7 cellular contexts compared by ENCODE assay signal in the genomic region with DNA sequence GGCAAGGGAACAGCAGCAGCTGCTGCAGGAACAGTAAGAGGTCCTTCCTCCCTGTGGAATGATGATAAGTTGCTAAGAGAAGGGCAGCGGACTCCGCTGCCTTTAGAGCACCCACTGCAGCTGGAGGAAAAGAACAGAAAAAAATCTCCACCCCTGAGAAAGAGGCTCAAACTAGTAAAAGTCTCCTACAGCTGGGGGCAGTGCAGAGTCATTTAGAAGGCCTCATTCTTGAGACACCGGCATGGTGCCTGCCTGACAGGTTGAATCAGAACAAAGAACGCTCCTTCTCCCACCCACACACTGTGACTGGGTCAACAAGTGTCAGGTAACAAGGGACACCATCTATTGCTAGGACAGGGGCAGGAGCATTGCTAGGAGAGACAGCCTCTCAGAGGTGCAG.
DNase-seq lines count a peak whose midpoint lies in the region; ATAC-seq and TF ChIP-seq lines count a peak whose summit lies in the region.

No MANE protein-coding gene starts in this region.

- DNase-seq in GM12864 (ENCODE audit: low read depth) (no peak), KBM-7 (peak; percentile 37), astrocyte of the cerebellum (ENCODE audit: low read depth) (no peak), neural progenitor cell (ENCODE audit: low spot score) (peak; percentile 86), inferior parietal cortex (ENCODE audit: extremely low spot score) (no peak)
- no peak for DNase-seq in CD4-positive, alpha-beta memory T cell

- H3F3A ChIP-seq in neural progenitor cell (ENCODE audit: low read depth): no peaks in the 10 kb centered on the region

- H4K20me1 ChIP-seq in neural progenitor cell (ENCODE audit: low read depth): no peaks in the 10 kb centered on the region

- no peak overlapping the region for H3K9ac ChIP-seq in neural progenitor cell

- ATAC-seq in HG02763 (IDR thresholded peaks at IDR 0.05; ENCODE audit: unreplicated experiment): no peak

- CTCF ChIA-PET in CD4-positive, alpha-beta memory T cell (lab: Charles Lee; ENCODE audit: partially characterized antibody): no interaction called here

- peaks cover 15% of the 10 kb centered on the region for H3K4me1 ChIP-seq in neural progenitor cell
- H3K4me1 ChIP-seq in CD4-positive, alpha-beta memory T cell (ENCODE audit: insufficient read depth, low read length): no peaks in the 10 kb centered on the region

- peak overlapping the region; percentile 10 for H3K27ac Mint-ChIP-seq in neural progenitor cell
- no peak overlapping the region for H3K27ac Mint-ChIP-seq in CD4-positive, alpha-beta memory T cell

- H3K9me3 Mint-ChIP-seq in neural progenitor cell: peaks cover under 1% of the 10 kb centered on the region
- H3K9me3 Mint-ChIP-seq in CD4-positive, alpha-beta memory T cell: peaks cover 0 to 2% (median 0%) of the 10 kb centered on the region in 8 donors

- no peaks in the 10 kb centered on the region for H3K36me3 ChIP-seq in neural progenitor cell
- no peaks in the 10 kb centered on the region for H3K36me3 ChIP-seq in CD4-positive, alpha-beta memory T cell (ENCODE audit: insufficient read depth, low read length)

- peak overlapping the region; percentile 94 for H2AFZ ChIP-seq in neural progenitor cell (replicated peaks)

- POLR2A ChIA-PET in CD4-positive, alpha-beta memory T cell (lab: Charles Lee; ENCODE audit: partially characterized antibody): no interaction called here

- no peaks in the 10 kb centered on the region for H3K36me3 Mint-ChIP-seq in neural progenitor cell
- no peaks in the 10 kb centered on the region for H3K36me3 Mint-ChIP-seq in CD4-positive, alpha-beta memory T cell

- intact Hi-C loops in CD4-positive, alpha-beta memory T cell (cut with micrococcal nuclease): no loop called here

- H3K79me2 ChIP-seq in neural progenitor cell (ENCODE audit: low read depth): no peaks in the 10 kb centered on the region

- no peak overlapping the region for H3K27ac ChIP-seq in neural progenitor cell
- H3K27ac ChIP-seq in CD4-positive, alpha-beta memory T cell (ENCODE audit: low read depth, low read length): no peak overlapping the region

- TF ChIP-seq CTCF in GM12864 (IDR thresholded peaks at IDR 0.05; ENCODE audit: low read depth, low read length, missing control alignments) (peak; percentile 60), astrocyte of the cerebellum (IDR thresholded peaks at IDR 0.05; ENCODE audit: low read depth, low read length, missing control alignments) (peak; percentile 34), neural progenitor cell (IDR thresholded peaks at IDR 0.05) (peak; percentile 65)

- H3K4me2 ChIP-seq in neural progenitor cell: peak overlapping the region; percentile 48

- H3K27me3 Mint-ChIP-seq in neural progenitor cell (ENCODE audit: insufficient read depth, low read depth): no peaks in the 10 kb centered on the region
- peaks cover 3 to 12% of the 10 kb centered on the region in 2 donors for H3K27me3 Mint-ChIP-seq in CD4-positive, alpha-beta memory T cell

- H3K4me3 Mint-ChIP-seq in neural progenitor cell: no peak overlapping the region
- no peak overlapping the region for H3K4me3 Mint-ChIP-seq in CD4-positive, alpha-beta memory T cell

- H3K9me3 ChIP-seq in neural progenitor cell (ENCODE audit: low read depth): no peaks in the 10 kb centered on the region
- no peaks in the 10 kb centered on the region for H3K9me3 ChIP-seq in CD4-positive, alpha-beta memory T cell (ENCODE audit: control insufficient read depth in 1 of 2, low read length in 2 of 2)

- H3K4me1 Mint-ChIP-seq in neural progenitor cell: peaks cover 33% of the 10 kb centered on the region
- H3K4me1 Mint-ChIP-seq in CD4-positive, alpha-beta memory T cell: no peaks in the 10 kb centered on the region

- in situ Hi-C loops in KBM-7 (cut with MboI; ENCODE audit: low pct_unique_long_range_greater_than_20kb, low sequenced_read_pairs): no loop called here
- in situ Hi-C loops in astrocyte of the cerebellum (cut with HindIII; ENCODE audit: low sequenced_read_pairs): no loop called here

- H3K4me3 ChIP-seq in GM12864 (ENCODE audit: low read depth, low read length) (no peak overlapping the region), astrocyte of the cerebellum (ENCODE audit: low read depth, low read length) (no peak overlapping the region), neural progenitor cell (no peak overlapping the region)
- no peak overlapping the region for H3K4me3 ChIP-seq in CD4-positive, alpha-beta memory T cell (ENCODE audit: low read length in 2 of 2)

- H3K27me3 ChIP-seq in neural progenitor cell: no peaks in the 10 kb centered on the region
- H3K27me3 ChIP-seq in CD4-positive, alpha-beta memory T cell (ENCODE audit: insufficient read depth, low read length): peaks cover 10% of the 10 kb centered on the region

Comparison
In these comparisons a context has a peak if more than half of its experiments do, and no peak if none do; other contexts are left out.
1. DNase-seq: peak in KBM-7 (single experiment) and neural progenitor cell (single experiment); none in GM12864 (single experiment), astrocyte of the cerebellum (single experiment), inferior parietal cortex (single experiment) and CD4-positive, alpha-beta memory T cell (0 of 5).
2. Peak in every context shown above with its lines, with median percentiles within 50 percentile points of each other: CTCF ChIP-seq.